1 cellular context compared by ENCODE assay signal in genomic region chr10:71729023-71729649, GRCh38.
TF ChIP-seq lines count a peak whose summit lies in the region.

No MANE protein-coding gene starts in this region.

TF ChIP-seq in HepG2, 621 proteins besides CTCF, POLR2A, EP300 and RAD21:
- TF ChIP-seq ZBTB7A (CRISPR knock-in tag; IDR thresholded peaks at IDR 0.05), result no peak
- TF ChIP-seq FOSL2 (CRISPR knock-in tag; IDR thresholded peaks at IDR 0.05), result no peak
